8 cellular contexts compared by ENCODE assay signal in genomic region chr1:228085287-228085926, GRCh38. TPM values are rescaled to one million over a fixed set of nuclear protein-coding genes. Genes with fewer than 3 reads are reported as not detected.
DNase-seq lines count a peak whose midpoint lies in the region; ATAC-seq and TF ChIP-seq lines count a peak whose summit lies in the region.

No MANE protein-coding gene starts in this region.

- peak overlapping the region; percentile 95 for H3K4me3 Mint-ChIP-seq in T-helper 17 cell

- no peaks in the 10 kb centered on the region for H3K36me3 Mint-ChIP-seq in T-helper 17 cell (ENCODE audit: low read depth)

- ATAC-seq in T-helper 17 cell (no peak), gastrocnemius medialis (no peak), GM19467 (IDR thresholded peaks at IDR 0.05; ENCODE audit: unreplicated experiment) (no peak), HG02973 (IDR thresholded peaks at IDR 0.05; ENCODE audit: unreplicated experiment) (no peak)

- DNase-seq in HAP-1 (ENCODE audit: low spot score in 2 of 2): no peak
- no peak for DNase-seq in T-helper 17 cell
- DNase-seq in foreskin fibroblast: peak; percentile 76 to 88
- DNase-seq in gastrocnemius medialis: no peak
- no peak for DNase-seq in NAMALWA (ENCODE audit: low spot score)
- no peak for DNase-seq in stimulated activated CD4-positive, alpha-beta T cell treated with anti-CD3 and anti-CD28 coated beads, Interleukin-4, amount 100 ng/mL, for 24 hours

- H3K4me1 ChIP-seq in HAP-1 (peaks cover 23% of the 10 kb centered on the region), gastrocnemius medialis (peaks cover 72 to 78% of the 10 kb centered on the region in 2 donors)

- H3K4me1 Mint-ChIP-seq in T-helper 17 cell: peaks cover 65% of the 10 kb centered on the region

- H3K27ac ChIP-seq in gastrocnemius medialis: peak overlapping the region; percentile 89 to 96 (median 92)

- H3K27me3 Mint-ChIP-seq in T-helper 17 cell: no peaks in the 10 kb centered on the region

- no peak for TF ChIP-seq POLR2A in gastrocnemius medialis (IDR thresholded peaks at IDR 0.05)

- peak overlapping the region; percentile 1; the same call in 1 of the 2 replicates for H3K4me3 ChIP-seq in HAP-1
- H3K4me3 ChIP-seq in foreskin fibroblast (ENCODE audit: low read depth in 1 of 2, low read length in 2 of 2): peak overlapping the region; percentile 99
- H3K4me3 ChIP-seq in gastrocnemius medialis: peak overlapping the region; percentile 70 to 94 (median 90)

- peaks cover 61% of the 10 kb centered on the region for H3K36me3 ChIP-seq in HAP-1 (replicated peaks)
- H3K36me3 ChIP-seq in gastrocnemius medialis: no peaks in the 10 kb centered on the region

- TF ChIP-seq CTCF in foreskin fibroblast (IDR thresholded peaks at IDR 0.05; ENCODE audit: low read depth, low read length) (no peak), gastrocnemius medialis (IDR thresholded peaks at IDR 0.05 in 4 of 5, conservative IDR thresholded peaks at IDR 0.05 in 1 of 5) (no peak)

- H3K27me3 ChIP-seq in HAP-1 (ENCODE audit: low read depth): no peaks in the 10 kb centered on the region
- no peaks in the 10 kb centered on the region for H3K27me3 ChIP-seq in gastrocnemius medialis

- H3K27ac Mint-ChIP-seq in T-helper 17 cell: peak overlapping the region; percentile 94

- H3K9me3 ChIP-seq in HAP-1 (no peaks in the 10 kb centered on the region), T-helper 17 cell (ENCODE audit: control insufficient read depth, low read length, poor library complexity, severe bottlenecking) (no peaks in the 10 kb centered on the region), gastrocnemius medialis (no peaks in the 10 kb centered on the region)

- intact Hi-C loops in gastrocnemius medialis (cut with DNase I; ENCODE audit: low total_unique reads): loop anchor here (10.0 kb wide), 4 partner anchors 141 to 1539 kb away; partner anchors contain the start of genes COQ8A, TAF5L, URB2 and WNT9A

- in situ Hi-C loops in HAP-1 (cut with MboI; ENCODE audit: low sequenced_read_pairs) (no loop called here), gastrocnemius medialis (cut with MboI; ENCODE audit: low sequenced_read_pairs in 4 of 4) (loop anchor here in 1 of 4 donors (25.0 kb wide), 1 partner anchor 323 kb away; no protein-coding TSS in a partner anchor)

RNA-seq across cellular contexts. Expression of gene ARF1, which starts 2.9 kb away (rescaled TPM):
- total RNA-seq in T-helper 17 cell (100 to 1,000 TPM; 325 to 382 TPM), gastrocnemius medialis (100 to 1,000 TPM; 234 to 422 (median 306) TPM)

RNA-seq across cellular contexts. Expression of gene C1orf35, which starts 17.7 kb away (rescaled TPM):
- 10 to 100 TPM; 20.9 to 21.6 TPM for total RNA-seq in T-helper 17 cell
- 10 to 100 TPM in 1 of 4 donors, 1 to 10 TPM in 3; 5.9 to 11.0 (median 7.8) TPM for total RNA-seq in gastrocnemius medialis

RNA-seq across cellular contexts. Expression of gene MRPL55, which starts 23.7 kb away (rescaled TPM):
- total RNA-seq in T-helper 17 cell (10 to 100 TPM; 55.2 to 59.9 TPM), gastrocnemius medialis (100 to 1,000 TPM in 1 of 4 donors, 10 to 100 TPM in 3; 64.7 to 123 (median 74.2) TPM)

RNA-seq across cellular contexts. Expression of gene GUK1, which starts 54.7 kb away (rescaled TPM):
- total RNA-seq in T-helper 17 cell (100 to 1,000 TPM; 233 to 245 TPM), gastrocnemius medialis (100 to 1,000 TPM; 161 to 230 (median 183) TPM)

Comparison
In these comparisons a context has a peak if more than half of its experiments do, and no peak if none do; other contexts are left out.
1. DNase-seq: peak in foreskin fibroblast (2 of 2); none in HAP-1 (0 of 2), T-helper 17 cell (0 of 3), gastrocnemius medialis (0 of 2), NAMALWA (single experiment) and stimulated activated CD4-positive, alpha-beta T cell treated with anti-CD3 and anti-CD28 coated beads, Interleukin-4, amount 100 ng/mL, for 24 hours (single experiment).
2. H3K4me3 ChIP-seq: peak in every context shown above with its lines; median percentile 99 in foreskin fibroblast; 90 in gastrocnemius medialis; 1 in HAP-1.